Comparison of ENCODE assay signal across 1 cellular context in the genomic region with DNA sequence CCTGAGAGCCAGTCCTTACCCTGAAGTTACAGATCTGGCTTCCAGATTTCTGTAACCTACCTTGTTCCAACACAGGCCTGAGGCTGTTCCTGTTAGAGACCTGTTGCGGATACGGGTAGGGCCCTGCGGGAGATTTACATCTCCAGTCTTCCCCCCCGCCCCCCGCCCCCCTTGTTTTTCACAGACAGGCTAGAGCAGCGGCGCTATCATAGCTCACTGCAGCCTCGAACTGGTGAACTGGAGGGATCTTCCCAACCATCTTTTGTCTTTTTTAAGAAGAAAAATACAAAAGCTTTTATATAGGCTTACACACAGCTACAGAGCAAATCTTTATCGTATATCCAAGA.
TF ChIP-seq lines count a peak whose summit lies in the region.

No MANE protein-coding gene starts in this region.

TF ChIP-seq in neural cell, 6 proteins besides CTCF, POLR2A, EP300 and RAD21 (continued from another document):
- TF ChIP-seq REST (IDR thresholded peaks at IDR 0.05; ENCODE audit: borderline replicate concordance) (no peak), POLR2AphosphoS5 (IDR thresholded peaks at IDR 0.05) (no peak)
